Comparison of ENCODE assay signal across 19 cellular contexts in genomic region chr5:194102-194501, GRCh38. TPM values are rescaled to one million over a fixed set of nuclear protein-coding genes. Genes with fewer than 3 reads are reported as not detected.
"Had no signal": no experiment of that assay in that cellular context is flagged by ENCODE, and none has a peak within 500 bp of the region (broad histone marks: within the 10 kb centered on the region; RNA-seq: fewer than 3 reads in every experiment).

No MANE protein-coding gene starts in this region.

- H3K36me3 ChIP-seq: adrenal gland, cardiac muscle cell, lower lobe of right lung, pancreas, transverse colon had no signal

- H3K9me3 Mint-ChIP-seq: activated CD8-positive, alpha-beta T cell treated with anti-CD3 and anti-CD28 coated beads for 36 hours; activated naive CD4-positive, alpha-beta T cell treated with anti-CD3 and anti-CD28 coated beads, Interleukin-2, amount 50 U/mL, for 24 hours; endodermal cell; naive B cell; WTC11 had no signal

- H3K4me1 Mint-ChIP-seq: endodermal cell, WTC11 had no signal

- H3K4me3 Mint-ChIP-seq: activated CD8-positive, alpha-beta T cell treated with anti-CD3 and anti-CD28 coated beads for 36 hours; activated naive CD4-positive, alpha-beta T cell treated with anti-CD3 and anti-CD28 coated beads, Interleukin-2, amount 50 U/mL, for 24 hours; endodermal cell; WTC11 had no signal

- H3K4me1 ChIP-seq: adrenal gland, lower lobe of right lung, pancreas had no signal

- H3K27ac ChIP-seq: adrenal gland, cardiac muscle cell, dorsolateral prefrontal cortex, lower lobe of right lung, pancreas, transverse colon had no signal

- H3K4me3 ChIP-seq: adrenal gland, cardiac muscle cell, dorsolateral prefrontal cortex, lower lobe of right lung, pancreas, smooth muscle cell, transverse colon had no signal

- H3K9me3 ChIP-seq: adrenal gland, lower lobe of right lung, pancreas, transverse colon had no signal

- H3K27me3 ChIP-seq: adrenal gland, cardiac muscle cell, pancreas had no signal

- H3K27me3 Mint-ChIP-seq: activated CD8-positive, alpha-beta T cell treated with anti-CD3 and anti-CD28 coated beads for 36 hours had no signal

- H3K36me3 Mint-ChIP-seq: activated naive CD4-positive, alpha-beta T cell treated with anti-CD3 and anti-CD28 coated beads, Interleukin-2, amount 50 U/mL, for 24 hours; naive B cell; WTC11 had no signal

- ATAC-seq: activated CD8-positive, alpha-beta T cell treated with anti-CD3 and anti-CD28 coated beads for 36 hours; lower lobe of right lung; pancreas; stimulated activated naive CD8-positive, alpha-beta T cell treated with anti-CD3 and anti-CD28 coated beads, Interleukin-15, Interleukin-2, amounts not matched to agents 100 U/mL and 50 U/mL, for 24 hours; WTC11 had no signal

- DNase-seq: activated CD4-positive, alpha-beta T cell treated with anti-CD3 and anti-CD28 coated beads for 4 hours; activated CD8-positive, alpha-beta T cell treated with anti-CD3 and anti-CD28 coated beads for 36 hours; adrenal gland; endodermal cell; erythroblast; lower lobe of right lung; midbrain; naive B cell; stimulated activated naive CD8-positive, alpha-beta T cell treated with anti-CD3 and anti-CD28 coated beads, Interleukin-15, Interleukin-2, amounts not matched to agents 100 U/mL and 50 U/mL, for 24 hours; T-helper 2 cell; transverse colon had no signal

- H3K27ac Mint-ChIP-seq: activated CD8-positive, alpha-beta T cell treated with anti-CD3 and anti-CD28 coated beads for 36 hours; activated naive CD4-positive, alpha-beta T cell treated with anti-CD3 and anti-CD28 coated beads, Interleukin-2, amount 50 U/mL, for 24 hours; endodermal cell; WTC11 had no signal

- H3K4me2 ChIP-seq: smooth muscle cell had no signal

RNA-seq across cellular contexts. Expression of gene LRRC14B, which starts 2.8 kb away (rescaled TPM):
- total RNA-seq: adrenal gland, endodermal cell, glomerular endothelial cell, lower lobe of right lung, pancreas, renal cortical epithelial cell, smooth muscle cell, transverse colon, WTC11 had no signal
- polyA plus RNA-seq: adrenal gland, pancreas, smooth muscle cell had no signal
